In genomic region chr4:74970577-74970976, GRCh38 we compare ENCODE assay signal across 14 cellular contexts.
"Had no signal": no experiment of that assay in that cellular context is flagged by ENCODE, and none has a peak within 500 bp of the region (broad histone marks: within the 10 kb centered on the region; RNA-seq: fewer than 3 reads in every experiment).

No MANE protein-coding gene starts in this region.

- H3K27me3 Mint-ChIP-seq: activated naive CD8-positive, alpha-beta T cell had no signal

- H3K4me1 Mint-ChIP-seq: activated CD4-positive, alpha-beta T cell treated with anti-CD3 and anti-CD28 coated beads for 36 hours; natural killer cell had no signal

- DNase-seq: activated CD4-positive, alpha-beta T cell treated with anti-CD3 and anti-CD28 coated beads for 36 hours; activated CD4-positive, alpha-beta T cell treated with anti-CD3 and anti-CD28 coated beads, Interleukin-2, amount 50 U/mL, for 48 hours; activated gamma-delta T cell; caudate nucleus; dorsolateral prefrontal cortex; hypothalamus; natural killer cell; stimulated activated naive CD4-positive, alpha-beta T cell; SW 1271; transverse colon had no signal

- H3K9me3 ChIP-seq: transverse colon had no signal

- H3K4me3 Mint-ChIP-seq: activated CD4-positive, alpha-beta T cell treated with anti-CD3 and anti-CD28 coated beads for 36 hours; activated naive CD8-positive, alpha-beta T cell; natural killer cell; T-helper 2 cell treated with Interferon-gamma antibody and Interleukin-4, amounts not matched to agents 5 μg/mL and 100 μg/mL, for 36 hours had no signal

- H3K36me3 Mint-ChIP-seq: activated naive CD8-positive, alpha-beta T cell; natural killer cell had no signal

- H3K36me3 ChIP-seq: transverse colon had no signal

- H3K4me3 ChIP-seq: dorsolateral prefrontal cortex, transverse colon had no signal

- H3K4me1 ChIP-seq: parathyroid adenoma had no signal

- H3K9me3 Mint-ChIP-seq: T-helper 2 cell treated with Interferon-gamma antibody and Interleukin-4, amounts not matched to agents 5 μg/mL and 100 μg/mL, for 36 hours had no signal

- H3K27me3 ChIP-seq: dorsolateral prefrontal cortex, transverse colon had no signal

- H3K27ac Mint-ChIP-seq: activated CD4-positive, alpha-beta T cell treated with anti-CD3 and anti-CD28 coated beads for 36 hours; activated naive CD8-positive, alpha-beta T cell; natural killer cell; T-helper 2 cell treated with Interferon-gamma antibody and Interleukin-4, amounts not matched to agents 5 μg/mL and 100 μg/mL, for 36 hours had no signal

- H3K27ac ChIP-seq: transverse colon had no signal

- ATAC-seq: activated CD4-positive, alpha-beta T cell treated with anti-CD3 and anti-CD28 coated beads for 36 hours; left lobe of liver; natural killer cell had no signal
